Comparison of ENCODE assay signal across 1 cellular context in genomic region chrX:103730746-103731508, GRCh38.
TF ChIP-seq lines count a peak whose summit lies in the region.

No MANE protein-coding gene starts in this region.

TF ChIP-seq in IMR-90, 13 proteins besides CTCF, POLR2A, EP300 and RAD21:
- TF ChIP-seq MAFK (IDR thresholded peaks at IDR 0.05; ENCODE audit: low read depth, low read length) = peak; percentile 79
- TF ChIP-seq RFX5 (IDR thresholded peaks at IDR 0.05; ENCODE audit: low read depth, low read length) = no peak
- peak; percentile 57 for TF ChIP-seq NFE2L2 (IDR thresholded peaks at IDR 0.05; ENCODE audit: low read depth, low read length)
- TF ChIP-seq SMC3 (IDR thresholded peaks at IDR 0.05; ENCODE audit: low read depth, low read length) = no peak
- TF ChIP-seq RCOR1 (IDR thresholded peaks at IDR 0.05; ENCODE audit: insufficient replicate concordance, low read length) = no peak
- TF ChIP-seq CEBPB (IDR thresholded peaks at IDR 0.05; ENCODE audit: low read depth, low read length) = peak; percentile 85
- no peak for TF ChIP-seq FOS (IDR thresholded peaks at IDR 0.05; ENCODE audit: low read depth, low read length)
- no peak for TF ChIP-seq MXI1 (IDR thresholded peaks at IDR 0.05; ENCODE audit: borderline replicate concordance, low read depth, low read length)
